12 cellular contexts compared by ENCODE assay signal in the genomic region with DNA sequence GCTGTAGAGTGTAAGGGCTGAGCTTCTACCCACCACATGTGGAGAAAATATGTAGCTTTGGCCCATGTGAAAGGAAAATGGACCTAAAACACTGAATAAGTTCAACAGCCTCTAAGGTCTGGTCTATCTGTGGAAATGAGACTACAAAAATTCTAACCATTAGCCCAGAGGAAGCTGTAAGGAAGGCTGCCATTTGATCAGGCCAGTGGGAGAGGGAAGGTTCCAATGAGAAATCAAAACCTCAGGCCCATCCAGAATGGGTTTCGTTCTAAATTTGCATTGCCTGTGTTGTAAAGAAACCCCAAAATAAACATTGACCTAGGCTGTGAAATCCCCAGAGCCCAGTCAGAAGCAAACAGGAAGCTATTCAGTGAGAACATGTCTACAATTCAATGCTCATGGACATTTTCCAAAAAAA.
A peak's percentile ranks its signal among the peaks of the same experiment; 100 is the strongest.
DNase-seq lines count a peak whose midpoint lies in the region; ATAC-seq and TF ChIP-seq lines count a peak whose summit lies in the region.
"Had no signal": no experiment of that assay in that cellular context is flagged by ENCODE, and none has a peak within 500 bp of the region (broad histone marks: within the 10 kb centered on the region; RNA-seq: fewer than 3 reads in every experiment).

No MANE protein-coding gene starts in this region.

- H3K9me2 ChIP-seq in OCI-LY7 (ENCODE audit: insufficient read depth, low read length), result no peaks in the 10 kb centered on the region

- H3K9me3 ChIP-seq in OCI-LY7 (ENCODE audit: low read length), result no peaks in the 10 kb centered on the region
- H3K9me3 ChIP-seq: right lobe of liver had no signal

- ATAC-seq in GM19467 (IDR thresholded peaks at IDR 0.05; ENCODE audit: unreplicated experiment) (peak; percentile 66), HG02642 (IDR thresholded peaks at IDR 0.05; ENCODE audit: poor library complexity, unreplicated experiment) (no peak)
- ATAC-seq: stimulated activated naive CD8-positive, alpha-beta T cell treated with anti-CD3 and anti-CD28 coated beads, Interleukin-15, Interleukin-2, amounts not matched to agents 100 U/mL and 50 U/mL, for 24 hours had no signal

- no peak overlapping the region for H3K4me2 ChIP-seq in OCI-LY7 (ENCODE audit: low read length)

- no peaks in the 10 kb centered on the region for H3K36me3 ChIP-seq in OCI-LY7 (ENCODE audit: insufficient read depth, low read length)
- H3K36me3 ChIP-seq: right lobe of liver had no signal

- no peaks in the 10 kb centered on the region for H3K79me2 ChIP-seq in OCI-LY7 (ENCODE audit: insufficient read depth, low read depth, low read length)

- POLR2A ChIA-PET in OCI-LY7 (lab: Charles Lee), result interaction anchor here (0.6 to 0.7 kb wide), 2 partner anchors 48 to 107 kb away, joined by 3 read pairs; no protein-coding TSS in a partner anchor

- DNase-seq in AG10803 (ENCODE audit: low read depth) (peak; percentile 58), LHCN-M2 (ENCODE audit: low read depth) (peak; percentile 45), fibroblast of villous mesenchyme (ENCODE audit: low read depth) (peak; percentile 79), OCI-LY7 (ENCODE audit: low spot score) (no peak), activated gamma-delta T cell (lab: John Stamatoyannopoulos, UW) (no peak)
- no peak for DNase-seq in activated CD4-positive, alpha-beta T cell treated with anti-CD3 and anti-CD28 coated beads for 1 hour
- DNase-seq: activated T-cell treated with anti-CD3 and anti-CD28 coated beads for 4 hours; stimulated activated naive CD8-positive, alpha-beta T cell treated with anti-CD3 and anti-CD28 coated beads, Interleukin-15, Interleukin-2, amounts not matched to agents 100 U/mL and 50 U/mL, for 24 hours; T-helper 1 cell had no signal

- no peaks in the 10 kb centered on the region for H3K4me1 ChIP-seq in OCI-LY7 (ENCODE audit: insufficient read depth, low read length, poor library complexity, severe bottlenecking)
- H3K4me1 ChIP-seq: right lobe of liver had no signal

- H3K4me3 ChIP-seq in AG10803 (ENCODE audit: low read length) (no peak overlapping the region), fibroblast of villous mesenchyme (ENCODE audit: low read depth, low read length) (no peak overlapping the region), OCI-LY7 (ENCODE audit: low read depth, low read length, poor library complexity, severe bottlenecking) (no peak overlapping the region)
- H3K4me3 ChIP-seq: right lobe of liver had no signal

- no peak overlapping the region for H2AFZ ChIP-seq in OCI-LY7 (ENCODE audit: low read length)

- CTCF ChIA-PET in OCI-LY7 (lab: Charles Lee; ENCODE audit: unreplicated experiment), result no interaction called here

- intact Hi-C loops in OCI-LY7 (cut with micrococcal nuclease; ENCODE audit: unreplicated experiment), result no loop called here

- BruUV-seq in OCI-LY7 (replicated peaks; lab: Mats Ljungman, UMichigan), result no TSS peak

- TF ChIP-seq CTCF in AG10803 (conservative IDR thresholded peaks at IDR 0.05; ENCODE audit: low read length), result no peak
- TF ChIP-seq CTCF in fibroblast of villous mesenchyme (IDR thresholded peaks at IDR 0.05; ENCODE audit: insufficient read depth, low read depth, low read length), result no peak
- TF ChIP-seq CTCF in OCI-LY7 (conservative IDR thresholded peaks at IDR 0.05; ENCODE audit: low read length), result no peak

- no peaks in the 10 kb centered on the region for H4K20me1 ChIP-seq in OCI-LY7 (ENCODE audit: insufficient read depth, low read length)

- H3K27ac ChIP-seq in OCI-LY7 (ENCODE audit: low read depth, low read length, poor library complexity, severe bottlenecking), result no peak overlapping the region
- H3K27ac ChIP-seq: right lobe of liver had no signal

Comparison
In these comparisons a context has a peak if more than half of its experiments do, and no peak if none do; other contexts are left out.
1. DNase-seq: peak in AG10803 (single experiment), LHCN-M2 (single experiment) and fibroblast of villous mesenchyme (single experiment); none in OCI-LY7 (single experiment), activated CD4-positive, alpha-beta T cell treated with anti-CD3 and anti-CD28 coated beads for 1 hour (single experiment) and activated gamma-delta T cell (single experiment).